Comparison of ENCODE assay signal across 1 cellular context in genomic region chr6:12467706-12468670, GRCh38.
TF ChIP-seq lines count a peak whose summit lies in the region.

No MANE protein-coding gene starts in this region.

TF ChIP-seq in SK-N-SH treated with all-trans-retinoic acid at 6 μM for 48 hours, 23 proteins besides CTCF, POLR2A, EP300 and RAD21 (continued from another document):
- no peak for TF ChIP-seq ZNF8 (CRISPR knock-in tag; IDR thresholded peaks at IDR 0.05)
- no peak for TF ChIP-seq BACH2 (CRISPR knock-in tag; IDR thresholded peaks at IDR 0.05; ENCODE audit: borderline replicate concordance)
- no peak for TF ChIP-seq TSHZ2 (CRISPR knock-in tag; IDR thresholded peaks at IDR 0.05)
TF ChIP-seq in SK-N-SH treated with all-trans-retinoic acid at 6 μM for 48 hours: peak in this region for 0.
